Comparison of ENCODE assay signal across 8 cellular contexts in the genomic region with DNA sequence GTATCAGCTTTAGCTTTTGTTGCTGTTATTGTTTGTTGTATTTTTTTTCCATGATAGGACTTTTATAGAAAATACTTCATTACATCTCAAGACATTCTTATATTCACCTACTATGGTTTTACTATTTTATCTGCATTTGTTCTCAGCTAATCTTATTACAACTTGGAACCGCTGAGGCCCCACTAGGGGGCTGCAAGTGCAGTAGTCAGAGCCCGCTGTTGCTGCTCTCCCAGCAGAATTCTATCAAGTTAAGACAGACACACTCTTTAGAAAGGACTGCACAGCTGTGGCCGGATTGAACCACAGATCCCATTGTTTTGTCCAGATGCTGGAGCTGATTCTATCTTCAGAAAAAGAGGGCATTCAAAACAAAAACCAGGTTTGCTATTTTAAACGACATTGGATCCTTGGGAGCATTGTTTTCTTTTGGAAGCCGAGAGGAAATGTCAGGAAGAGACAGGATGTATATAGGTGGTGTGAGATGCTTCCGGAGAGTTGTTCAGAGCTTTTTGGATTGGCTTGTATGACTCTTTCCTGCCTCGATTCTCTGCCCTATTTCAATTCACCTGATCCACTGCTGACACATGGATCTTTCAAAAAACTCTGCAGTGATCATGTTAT.
DNase-seq lines count a peak whose midpoint lies in the region; ATAC-seq, FAIRE-seq and TF ChIP-seq lines count a peak whose summit lies in the region.

No MANE protein-coding gene starts in this region.

- H3K4me3 ChIP-seq in AG10803 (ENCODE audit: low read length): no peak overlapping the region
- H3K4me3 ChIP-seq in HepG2 (replicated peaks in 1 of 3; ENCODE audit: insufficient read depth in 1 of 3, low read depth in 2 of 3, low read length in 3 of 3): no peak overlapping the region
- H3K4me3 ChIP-seq in tibial artery: no peak overlapping the region
- H3K4me3 ChIP-seq in effector memory CD4-positive, alpha-beta T cell (ENCODE audit: insufficient read depth, low read depth, low read length, poor library complexity, severe bottlenecking): no peak overlapping the region

- H3K27ac ChIP-seq in HepG2 (ENCODE audit: extremely low read length, insufficient read depth, low read length): no peak overlapping the region
- no peak overlapping the region for H3K27ac ChIP-seq in tibial artery
- no peak overlapping the region for H3K27ac ChIP-seq in effector memory CD4-positive, alpha-beta T cell (ENCODE audit: insufficient read depth, low read length, poor library complexity, severe bottlenecking)

- CTCF ChIA-PET in HepG2 (lab: Yijun Ruan, JAX; ENCODE audit: low intra/inter-chr PET ratio, low total read pairs): interaction anchor here (1.4 kb wide), 1 partner anchor 343 kb away, joined by 5 read pairs; no protein-coding TSS in a partner anchor

- DNase-seq in AG10803 (ENCODE audit: low read depth) (no peak), HT1080 (ENCODE audit: low read depth) (peak; percentile 28), anterior cingulate cortex (lab: John Stamatoyannopoulos, UW) (peak in 34 of 58 donors; percentile 1 to 66 (median 21)), HepG2 (ENCODE audit: low spot score) (peak; percentile 29), tibial artery (no peak), omental fat pad (ENCODE audit: low spot score) (no peak)
- DNase-seq in effector memory CD4-positive, alpha-beta T cell: no peak

- intact Hi-C loops in HepG2 (cut with micrococcal nuclease; ENCODE audit: unreplicated experiment): loop anchor here (2.0 to 10.0 kb wide), 2 partner anchors 58 to 354 kb away; no protein-coding TSS in a partner anchor
- intact Hi-C loops in tibial artery (cut with DNase I; ENCODE audit: low total_unique reads): no loop called here

- no peaks in the 10 kb centered on the region for H3K4me1 ChIP-seq in HepG2 (ENCODE audit: insufficient read depth, low read length)
- H3K4me1 ChIP-seq in tibial artery: no peaks in the 10 kb centered on the region
- H3K4me1 ChIP-seq in effector memory CD4-positive, alpha-beta T cell (ENCODE audit: control insufficient read depth, insufficient read depth, low read length, poor library complexity, severe bottlenecking): no peaks in the 10 kb centered on the region

- FAIRE-seq in HepG2 (lab: Jason Lieb, UNC): no peak

- H3K79me2 ChIP-seq in HepG2 (ENCODE audit: insufficient read depth, low read length): no peaks in the 10 kb centered on the region

- H3K4me2 ChIP-seq in HepG2 (ENCODE audit: low read depth, low read length): 0 out of 2 replicates have a peak overlapping the region, but pooled peaks have one; percentile 8

- no peak overlapping the region for H3K9ac ChIP-seq in HepG2 (ENCODE audit: insufficient read depth, low read depth, low read length)

- TF ChIP-seq EP300 in HepG2 (IDR thresholded peaks at IDR 0.05; ENCODE audit: low read depth in 2 of 2, low read length in 2 of 2) (no peak), HepG2 (CRISPR knock-in tag; IDR thresholded peaks at IDR 0.05; ENCODE audit: borderline replicate concordance) (no peak)

- H2AFZ ChIP-seq in HepG2 (ENCODE audit: low read length): no peak overlapping the region

- ATAC-seq in HepG2 (peak; percentile 93), omental fat pad (ENCODE audit: low FRiP score) (no peak), HG02981 (IDR thresholded peaks at IDR 0.05; ENCODE audit: unreplicated experiment) (no peak)

- no TSS peak for BruUV-seq in HepG2 (replicated peaks; lab: Mats Ljungman, UMichigan)

- POLR2A ChIA-PET in HepG2 (lab: Yijun Ruan, JAX): no interaction called here

- TF ChIP-seq CTCF in AG10803 (conservative IDR thresholded peaks at IDR 0.05; ENCODE audit: low read length): peak; percentile 31
- TF ChIP-seq CTCF in HepG2 (CRISPR knock-in tag; IDR thresholded peaks at IDR 0.05): peak; percentile 45
- peak in 1 of 2 experiments; percentile 11 for TF ChIP-seq CTCF in tibial artery (IDR thresholded peaks at IDR 0.05)
- TF ChIP-seq CTCF in omental fat pad (IDR thresholded peaks at IDR 0.05): no peak

- no peaks in the 10 kb centered on the region for H4K20me1 ChIP-seq in HepG2 (ENCODE audit: insufficient read depth, low read length)

- peaks cover 0 to 11% of the 10 kb centered on the region in 2 experiments; a peak in 1 of 5 replicates for H3K27me3 ChIP-seq in HepG2 (ENCODE audit: control insufficient read depth in 1 of 2, insufficient read depth in 2 of 2, low read length in 2 of 2)
- peaks cover 0 to 3% of the 10 kb centered on the region in 2 donors for H3K27me3 ChIP-seq in tibial artery
- H3K27me3 ChIP-seq in effector memory CD4-positive, alpha-beta T cell (replicated peaks; ENCODE audit: control insufficient read depth, insufficient read depth, low read length, poor library complexity, severe bottlenecking): no peaks in the 10 kb centered on the region

- H3K9me3 ChIP-seq in HepG2 (ENCODE audit: low read length) (no peaks in the 10 kb centered on the region), tibial artery (no peaks in the 10 kb centered on the region)
- H3K9me3 ChIP-seq in effector memory CD4-positive, alpha-beta T cell (ENCODE audit: control insufficient read depth, low read length): no peaks in the 10 kb centered on the region

- H3K36me3 ChIP-seq in HepG2 (replicated peaks in 1 of 2; ENCODE audit: control insufficient read depth in 1 of 2, insufficient read depth in 2 of 2, low read length in 2 of 2): no peaks in the 10 kb centered on the region
- H3K36me3 ChIP-seq in tibial artery: no peaks in the 10 kb centered on the region
- H3K36me3 ChIP-seq in effector memory CD4-positive, alpha-beta T cell (ENCODE audit: control insufficient read depth, insufficient read depth, low read length): no peaks in the 10 kb centered on the region

- 0 out of 2 replicates have a peak, but pooled peaks have one; percentile 11 for TF ChIP-seq RAD21 in HepG2 (CRISPR knock-in tag; IDR thresholded peaks at IDR 0.05)

- WGBS in HepG2 (ENCODE audit: low lambda C conversion rate): 5% methylated on average over 7 of the region's 7 CpGs

- in situ Hi-C loops in HepG2 (cut with HindIII; ENCODE audit: extremely low pct_ligation_motif_present, low pct_unique_long_range_greater_than_20kb): no loop called here

- no peak for TF ChIP-seq POLR2A in HepG2 (IDR thresholded peaks at IDR 0.05; ENCODE audit: insufficient read depth in 1 of 2, low read depth in 2 of 2, low read length in 2 of 2)

TF ChIP-seq in HepG2, 621 proteins besides CTCF, POLR2A, EP300 and RAD21:
- TF ChIP-seq, protein P1, sequence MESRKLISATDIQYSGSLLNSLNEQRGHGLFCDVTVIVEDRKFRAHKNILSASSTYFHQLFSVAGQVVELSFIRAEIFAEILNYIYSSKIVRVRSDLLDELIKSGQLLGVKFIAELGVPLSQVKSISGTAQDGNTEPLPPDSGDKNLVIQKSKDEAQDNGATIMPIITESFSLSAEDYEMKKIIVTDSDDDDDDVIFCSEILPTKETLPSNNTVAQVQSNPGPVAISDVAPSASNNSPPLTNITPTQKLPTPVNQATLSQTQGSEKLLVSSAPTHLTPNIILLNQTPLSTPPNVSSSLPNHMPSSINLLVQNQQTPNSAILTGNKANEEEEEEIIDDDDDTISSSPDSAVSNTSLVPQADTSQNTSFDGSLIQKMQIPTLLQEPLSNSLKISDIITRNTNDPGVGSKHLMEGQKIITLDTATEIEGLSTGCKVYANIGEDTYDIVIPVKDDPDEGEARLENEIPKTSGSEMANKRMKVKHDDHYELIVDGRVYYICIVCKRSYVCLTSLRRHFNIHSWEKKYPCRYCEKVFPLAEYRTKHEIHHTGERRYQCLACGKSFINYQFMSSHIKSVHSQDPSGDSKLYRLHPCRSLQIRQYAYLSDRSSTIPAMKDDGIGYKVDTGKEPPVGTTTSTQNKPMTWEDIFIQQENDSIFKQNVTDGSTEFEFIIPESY (CRISPR knock-in tag; IDR thresholded peaks at IDR 0.05): no peak
- TF ChIP-seq SMC3 (IDR thresholded peaks at IDR 0.05; ENCODE audit: low read length) (peak; percentile 17; the same call in 1 of the 2 replicates), STAG1 (CRISPR knock-in tag; IDR thresholded peaks at IDR 0.05) (peak; percentile 64)
TF ChIP-seq in HepG2: peak in this region for 2.

Comparison
In these comparisons a context has a peak if more than half of its experiments do, and no peak if none do; other contexts are left out.
1. DNase-seq: peak in HT1080 (single experiment), anterior cingulate cortex (34 of 58) and HepG2 (single experiment); none in AG10803 (single experiment), tibial artery (0 of 2), omental fat pad (single experiment) and effector memory CD4-positive, alpha-beta T cell (0 of 3).
2. CTCF ChIP-seq: peak in AG10803 (single experiment) and HepG2 (single experiment); none in omental fat pad (0 of 3).